8 cellular contexts compared by ENCODE assay signal in genomic region chr3:49718419-49719213, GRCh38. TPM values are rescaled to one million over a fixed set of nuclear protein-coding genes. Genes with fewer than 3 reads are reported as not detected.
DNase-seq lines count a peak whose midpoint lies in the region; ATAC-seq, FAIRE-seq and TF ChIP-seq lines count a peak whose summit lies in the region.

No MANE protein-coding gene starts in this region.

- TF ChIP-seq POLR2A in GM12892 (IDR thresholded peaks at IDR 0.05; ENCODE audit: low read depth, low read length) = no peak

- H3K27ac ChIP-seq in 22Rv1 (peak overlapping the region; percentile 75), HUES48 (ENCODE audit: low read depth, low read length) (peak overlapping the region; percentile 61), mesodermal cell (ENCODE audit: low read depth, low read length, severe bottlenecking) (no peak overlapping the region)

- 82 to 87% methylated on average over 75 to 77 of the region's 77 CpGs for WGBS in mesodermal cell (ENCODE audit: insufficient coverage in 2 of 2), 2 experiments

- no peak for TF ChIP-seq CTCF in 22Rv1 (IDR thresholded peaks at IDR 0.05)
- no peak for TF ChIP-seq CTCF in cardiac fibroblast (IDR thresholded peaks at IDR 0.05; ENCODE audit: low read depth, low read length)

- H3K4me3 ChIP-seq in HUES48 (ENCODE audit: low read depth, low read length) (peak overlapping the region; percentile 84), cardiac fibroblast (replicated peaks in 1 of 2; ENCODE audit: low read depth in 2 of 2, low read length in 2 of 2) (peak overlapping the region; percentile 52 to 53), mesodermal cell (ENCODE audit: extremely low read depth, insufficient read depth, low read length, poor library complexity, severe bottlenecking) (peak overlapping the region; percentile 39)

- no peaks in the 10 kb centered on the region for H3K27me3 ChIP-seq in HUES48 (ENCODE audit: control insufficient read depth, insufficient read depth, low read length)

- DNase-seq in cardiac fibroblast (ENCODE audit: low read depth in 2 of 2) (no peak), AG08395 (ENCODE audit: low spot score) (no peak), GM12892 (ENCODE audit: insufficient read length) (no peak)

- peaks cover 30% of the 10 kb centered on the region for H3K36me3 ChIP-seq in HUES48 (ENCODE audit: control insufficient read depth, insufficient read depth, low read length)
- H3K36me3 ChIP-seq in mesodermal cell (ENCODE audit: control insufficient read depth, insufficient read depth, low read length) = peaks cover 44% of the 10 kb centered on the region

- no peak for ATAC-seq in GM18502 (IDR thresholded peaks at IDR 0.05; ENCODE audit: poor library complexity, unreplicated experiment)
- ATAC-seq in GM19328 (IDR thresholded peaks at IDR 0.05; ENCODE audit: unreplicated experiment) = no peak

- peak overlapping the region; percentile 75; the same call in 1 of the 2 replicates for H3K9ac ChIP-seq in HUES48 (ENCODE audit: low read depth, low read length)

- H3K9me3 ChIP-seq in HUES48 (ENCODE audit: control insufficient read depth, insufficient read depth, low read length) = no peaks in the 10 kb centered on the region
- no peaks in the 10 kb centered on the region for H3K9me3 ChIP-seq in mesodermal cell (ENCODE audit: control insufficient read depth, low read length)

- FAIRE-seq in GM12892 (lab: Jason Lieb, UNC) = no peak

- H3K4me1 ChIP-seq in HUES48 (ENCODE audit: control insufficient read depth, insufficient read depth, low read length) (no peaks in the 10 kb centered on the region), mesodermal cell (ENCODE audit: control insufficient read depth, insufficient read depth, low read length, poor library complexity, severe bottlenecking) (peaks cover 5% of the 10 kb centered on the region)

RNA-seq across cellular contexts. Expression of gene AMIGO3, which starts 0.9 kb away (rescaled TPM):
- 1.5 TPM for polyA plus RNA-seq in mesodermal cell (2013, experiment 1 of 2)
- 1.3 TPM for polyA plus RNA-seq in mesodermal cell (2013, experiment 2 of 2)
- 0.53 TPM for polyA plus RNA-seq in GM12892 (2012; ENCODE audit: missing spikeins)

RNA-seq across cellular contexts. Expression of gene GMPPB, which starts 5.1 kb away (rescaled TPM):
- 19.8 TPM for polyA plus RNA-seq in mesodermal cell (2013, experiment 1 of 2)
- 18.3 TPM for polyA plus RNA-seq in mesodermal cell (2013, experiment 2 of 2)
- polyA plus RNA-seq in GM12892 (2012; ENCODE audit: missing spikeins) = 14.0 TPM

RNA-seq across cellular contexts. Expression of gene RNF123, which starts 29.3 kb away (rescaled TPM):
- polyA plus RNA-seq in mesodermal cell (2013, experiment 1 of 2) = 31.5 TPM
- polyA plus RNA-seq in mesodermal cell (2013, experiment 2 of 2) = 28.6 TPM
- polyA plus RNA-seq in GM12892 (2012; ENCODE audit: missing spikeins) = 6.4 TPM

RNA-seq across cellular contexts. Expression of gene MST1, which starts 29.3 kb away (rescaled TPM):
- 23.6 TPM for polyA plus RNA-seq in mesodermal cell (2013, experiment 1 of 2)
- polyA plus RNA-seq in mesodermal cell (2013, experiment 2 of 2) = 17.3 TPM
- 14.4 TPM for polyA plus RNA-seq in GM12892 (2012; ENCODE audit: missing spikeins)

RNA-seq across cellular contexts. Expression of gene APEH, which starts 44.5 kb away (rescaled TPM):
- 98.9 TPM for polyA plus RNA-seq in mesodermal cell (2013, experiment 1 of 2)
- polyA plus RNA-seq in mesodermal cell (2013, experiment 2 of 2) = 81.4 TPM
- 70.3 TPM for polyA plus RNA-seq in GM12892 (2012; ENCODE audit: missing spikeins)
